21 cellular contexts compared by ENCODE assay signal in genomic region chr3:122984007-122984406, GRCh38. TPM values are rescaled to one million over a fixed set of nuclear protein-coding genes. Genes with fewer than 3 reads are reported as not detected.
"Had no signal": no experiment of that assay in that cellular context is flagged by ENCODE, and none has a peak within 500 bp of the region (broad histone marks: within the 10 kb centered on the region; RNA-seq: fewer than 3 reads in every experiment).

No MANE protein-coding gene starts in this region.

- H3K4me2 ChIP-seq: hepatocyte had no signal

- H3K36me3 ChIP-seq: right lobe of liver had no signal

- DNase-seq: activated CD4-positive, alpha-beta T cell treated with anti-CD3 and anti-CD28 coated beads, Interleukin-2, amount 10 ng/mL, durations not matched to agents 24 days and 14 days; activated CD8-positive, alpha-beta T cell treated with anti-CD3 and anti-CD28 coated beads for 36 hours; activated naive CD4-positive, alpha-beta T cell treated with Interleukin-2 at 50 U/mL for 16 hours; activated naive CD8-positive, alpha-beta T cell treated with anti-CD3 and anti-CD28 coated beads, Interleukin-2, amount 10 ng/mL, durations not matched to agents 7 days and 5 days; activated T-cell treated with anti-CD3 and anti-CD28 coated beads, Interleukin-2, amount 50 U/mL, for 24 hours; body of pancreas; caudate nucleus; foreskin fibroblast; islet precursor cell; midbrain; right lobe of liver; small intestine; stimulated activated CD4-positive, alpha-beta T cell treated with anti-CD3 and anti-CD28 coated beads, Interleukin-4, amount 100 ng/mL, for 1 hour; T-helper 9 cell; testis had no signal

- H3K27me3 ChIP-seq: body of pancreas, right lobe of liver, testis had no signal

- H3K4me3 ChIP-seq: body of pancreas, hepatocyte, right lobe of liver had no signal

- H3K4me3 Mint-ChIP-seq: activated CD4-positive, alpha-beta T cell treated with anti-CD3 and anti-CD28 coated beads, Interleukin-2, amount 10 ng/mL, durations not matched to agents 24 days and 14 days; activated CD8-positive, alpha-beta T cell treated with anti-CD3 and anti-CD28 coated beads for 36 hours; activated naive CD8-positive, alpha-beta T cell treated with anti-CD3 and anti-CD28 coated beads, Interleukin-2, amount 10 ng/mL, durations not matched to agents 7 days and 5 days; activated T-cell treated with anti-CD3 and anti-CD28 coated beads, Interleukin-2, amount 50 U/mL, for 24 hours; type B pancreatic cell had no signal

- H3K4me1 ChIP-seq: body of pancreas, parathyroid adenoma, testis had no signal

- H3K27ac ChIP-seq: body of pancreas, epithelial cell of prostate, hepatocyte, parathyroid adenoma, right lobe of liver, testis had no signal

- H3K79me2 ChIP-seq: hepatocyte, parathyroid adenoma had no signal

- ATAC-seq: activated CD8-positive, alpha-beta T cell treated with anti-CD3 and anti-CD28 coated beads for 36 hours; body of pancreas; left lobe of liver; right lobe of liver had no signal

- H3K9me3 Mint-ChIP-seq: activated CD4-positive, alpha-beta T cell treated with anti-CD3 and anti-CD28 coated beads, Interleukin-2, amount 10 ng/mL, durations not matched to agents 24 days and 14 days; activated CD8-positive, alpha-beta T cell treated with anti-CD3 and anti-CD28 coated beads for 36 hours; activated naive CD8-positive, alpha-beta T cell treated with anti-CD3 and anti-CD28 coated beads, Interleukin-2, amount 10 ng/mL, durations not matched to agents 7 days and 5 days; activated T-cell treated with anti-CD3 and anti-CD28 coated beads, Interleukin-2, amount 50 U/mL, for 24 hours; activated T-helper 2 cell treated with anti-CD3 and anti-CD28 coated beads, Interferon-gamma antibody, Interleukin-2, Interleukin-4, amounts not matched to agents 10 μg/mL and 5 μg/mL and 100 μg/mL, durations not matched to agents 14 hours and 24 hours and 36 hours; type B pancreatic cell had no signal

- H3K27ac Mint-ChIP-seq: activated CD4-positive, alpha-beta T cell treated with anti-CD3 and anti-CD28 coated beads, Interleukin-2, amount 10 ng/mL, durations not matched to agents 24 days and 14 days; activated CD8-positive, alpha-beta T cell treated with anti-CD3 and anti-CD28 coated beads for 36 hours; activated naive CD8-positive, alpha-beta T cell treated with anti-CD3 and anti-CD28 coated beads, Interleukin-2, amount 10 ng/mL, durations not matched to agents 7 days and 5 days; activated T-cell treated with anti-CD3 and anti-CD28 coated beads, Interleukin-2, amount 50 U/mL, for 24 hours; activated T-helper 2 cell treated with anti-CD3 and anti-CD28 coated beads, Interferon-gamma antibody, Interleukin-2, Interleukin-4, amounts not matched to agents 10 μg/mL and 5 μg/mL and 100 μg/mL, durations not matched to agents 14 hours and 24 hours and 36 hours; type B pancreatic cell had no signal

- H3K36me3 Mint-ChIP-seq: activated naive CD8-positive, alpha-beta T cell treated with anti-CD3 and anti-CD28 coated beads, Interleukin-2, amount 10 ng/mL, durations not matched to agents 7 days and 5 days; type B pancreatic cell had no signal

- H2AFZ ChIP-seq: hepatocyte, parathyroid adenoma had no signal

RNA-seq across cellular contexts. Expression of gene SEMA5B, which starts 43.6 kb away (rescaled TPM):
- total RNA-seq: activated CD4-positive, alpha-beta T cell treated with anti-CD3 and anti-CD28 coated beads, Interleukin-2, amount 10 ng/mL, durations not matched to agents 24 days and 14 days; activated CD8-positive, alpha-beta T cell treated with anti-CD3 and anti-CD28 coated beads for 36 hours; activated T-helper 2 cell treated with anti-CD3 and anti-CD28 coated beads, Interferon-gamma antibody, Interleukin-2, Interleukin-4, amounts not matched to agents 10 μg/mL and 5 μg/mL and 100 μg/mL, durations not matched to agents 14 hours and 24 hours and 36 hours had no signal
